In genomic region chr14:80942158-80942738, GRCh38 we compare ENCODE assay signal across 8 cellular contexts. TPM values are rescaled to one million over a fixed set of nuclear protein-coding genes. Genes with fewer than 3 reads are reported as not detected.
A peak's percentile ranks its signal among the peaks of the same experiment; 100 is the strongest.
DNase-seq lines count a peak whose midpoint lies in the region; ATAC-seq and TF ChIP-seq lines count a peak whose summit lies in the region.

No MANE protein-coding gene starts in this region.

- intact Hi-C loops in esophagus squamous epithelium (cut with DNase I) (no loop called here), sigmoid colon (cut with DNase I) (loop anchor here (10.0 kb wide), 1 partner anchor 493 kb away; no protein-coding TSS in a partner anchor)

- TF ChIP-seq POLR2A in esophagus squamous epithelium (IDR thresholded peaks at IDR 0.05) (no peak), sigmoid colon (IDR thresholded peaks at IDR 0.05) (no peak)

- H3K4me1 ChIP-seq in esophagus squamous epithelium = peaks cover 5 to 22% (median 11%) of the 10 kb centered on the region in 3 donors
- peaks cover 0 to 15% (median 9%) of the 10 kb centered on the region in 4 donors for H3K4me1 ChIP-seq in sigmoid colon

- H3K27ac ChIP-seq in esophagus squamous epithelium = peak overlapping the region; percentile 62 to 82 (median 70)
- H3K27ac ChIP-seq in sigmoid colon = peak overlapping the region; percentile 59 to 73 (median 64)

- no peak for TF ChIP-seq EP300 in sigmoid colon (IDR thresholded peaks at IDR 0.05)

- H3K36me3 ChIP-seq in esophagus squamous epithelium (no peaks in the 10 kb centered on the region), sigmoid colon (peaks cover 0 to under 1% (median 0%) of the 10 kb centered on the region in 4 donors)

- DNase-seq in NCI-H1694 treated with DMSO at 0.1 percent for 48 hours (lab: John Stamatoyannopoulos, UW) (peak; percentile 62), NCI-H1694 (lab: John Stamatoyannopoulos, UW) (no peak), SK-MEL-5 (ENCODE audit: low read depth, low spot score) (peak; percentile 2), esophagus squamous epithelium (lab: John Stamatoyannopoulos, UW) (no peak), sigmoid colon (no peak), UCSD-AML1 (lab: John Stamatoyannopoulos, UW; ENCODE audit: unreplicated experiment) (no peak), pons (ENCODE audit: low spot score) (no peak)

- 28 to 29% methylated on average over 5 of the region's 5 CpGs for WGBS in esophagus squamous epithelium, 2 donors
- WGBS in sigmoid colon, 2 donors = 27 to 29% methylated on average over 5 of the region's 5 CpGs

- peak; percentile 17 for ATAC-seq in HG02678 (IDR thresholded peaks at IDR 0.05; ENCODE audit: unreplicated experiment)

- TF ChIP-seq CTCF in esophagus squamous epithelium (IDR thresholded peaks at IDR 0.05) = no peak
- no peak for TF ChIP-seq CTCF in sigmoid colon (IDR thresholded peaks at IDR 0.05)

- H3K27me3 ChIP-seq in esophagus squamous epithelium (peaks cover 0 to 14% (median 0%) of the 10 kb centered on the region in 4 donors), sigmoid colon (no peaks in the 10 kb centered on the region)

- H3K4me3 ChIP-seq in esophagus squamous epithelium (peak overlapping the region; percentile 63 to 91 (median 82)), sigmoid colon (peak overlapping the region; percentile 59 to 78 (median 67))

- H3K9me3 ChIP-seq in esophagus squamous epithelium = no peaks in the 10 kb centered on the region
- no peaks in the 10 kb centered on the region for H3K9me3 ChIP-seq in sigmoid colon

- in situ Hi-C loops in SK-MEL-5 (cut with HindIII; ENCODE audit: low pct_unique_long_range_greater_than_20kb, low sequenced_read_pairs) = no loop called here

RNA-seq across cellular contexts. Expression of gene CEP128, which starts 0.7 kb away (rescaled TPM):
- 1.6 and 1.7 TPM in 2 replicates for total RNA-seq in SK-MEL-5 (2014; rRNA removed; shearing (Covaris generic))
- 2.4 and 2.9 TPM in 2 replicates for polyA plus RNA-seq in SK-MEL-5 (2015; cell fraction: cytosol; rRNA removed)
- polyA plus RNA-seq in SK-MEL-5 (2015; cell fraction: nucleus; rRNA removed) = 9.9 and 14.1 TPM in 2 replicates
- total RNA-seq in esophagus squamous epithelium (10 to 100 TPM in 1 of 4 donors, 1 to 10 TPM in 3; 2.0 to 12.6 (median 5.4) TPM), sigmoid colon (10 to 100 TPM in 2 of 4 donors, 1 to 10 TPM in 2; 8.3 to 16.6 (median 10.5) TPM)
- 1 to 10 TPM in 2 of 3 donors, under 1 TPM in 1; 0.60 to 2.7 (median 1.4) TPM for polyA plus RNA-seq in sigmoid colon

RNA-seq across cellular contexts. Expression of gene TSHR, which starts 13.2 kb away (rescaled TPM):
- not detected in 2 replicates for total RNA-seq in SK-MEL-5 (2014; rRNA removed; shearing (Covaris generic))
- polyA plus RNA-seq in SK-MEL-5 (2015; cell fraction: cytosol; rRNA removed) = 0.19 TPM in 1 of 2 replicates, not detected in the other
- not detected in 2 replicates for polyA plus RNA-seq in SK-MEL-5 (2015; cell fraction: nucleus; rRNA removed)
- total RNA-seq in esophagus squamous epithelium (not detected), sigmoid colon (not detected)
- under 1 TPM in 2 of 3 donors, not detected in 1; 0.47 to 0.60 TPM for polyA plus RNA-seq in sigmoid colon

Comparison
In these comparisons a context has a peak if more than half of its experiments do, and no peak if none do; other contexts are left out.
1. DNase-seq: peak in NCI-H1694 treated with DMSO at 0.1 percent for 48 hours (single experiment) and SK-MEL-5 (single experiment); none in NCI-H1694 (single experiment), esophagus squamous epithelium (single experiment), sigmoid colon (single experiment), UCSD-AML1 (single experiment) and pons (single experiment).